19 cellular contexts compared by ENCODE assay signal in the genomic region with DNA sequence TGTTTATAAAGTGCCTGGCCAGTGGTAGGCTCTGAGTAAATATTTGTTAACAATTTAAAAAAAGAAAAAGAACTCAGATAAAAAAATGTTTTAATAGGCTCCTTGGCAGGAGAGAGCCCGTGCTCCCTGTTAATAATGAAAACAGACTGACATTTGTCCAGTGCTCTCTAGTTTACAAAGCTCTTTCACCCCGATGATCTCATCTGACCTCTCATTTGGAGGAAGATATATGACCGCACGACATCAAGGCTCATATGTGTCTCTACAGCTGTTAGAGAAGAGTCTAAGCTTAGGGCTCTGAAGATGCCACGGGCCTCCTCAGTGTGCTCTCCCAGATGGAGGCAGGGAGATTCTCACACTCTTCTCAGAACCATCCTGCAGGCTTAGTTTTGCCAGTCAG.
A peak's percentile ranks its signal among the peaks of the same experiment; 100 is the strongest.
DNase-seq lines count a peak whose midpoint lies in the region; ATAC-seq and TF ChIP-seq lines count a peak whose summit lies in the region.
"Had no signal": no experiment of that assay in that cellular context is flagged by ENCODE, and none has a peak within 500 bp of the region (broad histone marks: within the 10 kb centered on the region; RNA-seq: fewer than 3 reads in every experiment).

No MANE protein-coding gene starts in this region.

- H3K27me3 Mint-ChIP-seq in neural crest cell (ENCODE audit: low read depth): peaks cover 84% of the 10 kb centered on the region

- CTCF ChIA-PET in HEK293T (lab: Yijun Ruan, JAX): interaction anchor here (1.6 kb wide), 1 partner anchor 11 kb away, joined by 4 read pairs; no protein-coding TSS in a partner anchor

- no peaks in the 10 kb centered on the region for H3K36me3 Mint-ChIP-seq in neural crest cell (ENCODE audit: low read depth)
- H3K36me3 Mint-ChIP-seq: CD14-positive monocyte had no signal

- H3K4me3 ChIP-seq in WERI-Rb-1 (ENCODE audit: low read depth, low read length) (no peak overlapping the region), heart left ventricle (no peak overlapping the region)
- H3K4me3 ChIP-seq: SK-N-MC had no signal

- H3K4me1 ChIP-seq in heart left ventricle: peaks cover 0 to 12% (median 7%) of the 10 kb centered on the region in 12 donors

- peak overlapping the region; percentile 59 for H3K27ac ChIP-seq in C4-2B
- H3K27ac ChIP-seq in WERI-Rb-1: no peak overlapping the region
- no peak overlapping the region for H3K27ac ChIP-seq in heart left ventricle
- H3K27ac ChIP-seq: SK-N-MC had no signal

- DNase-seq in HEK293T (ENCODE audit: extremely low spot score) (no peak), WERI-Rb-1 (peak; percentile 32), neural crest cell (ENCODE audit: low read depth, low spot score) (no peak), heart left ventricle (no peak), NAMALWA (ENCODE audit: low spot score) (no peak)
- DNase-seq in stimulated activated CD4-positive, alpha-beta T cell treated with anti-CD3 and anti-CD28 coated beads, Interleukin-2, amount 100 ng/mL, for 48 hours: no peak
- DNase-seq: COR-L47, NCI-H1105 treated with DMSO at 0.1 percent for 48 hours, NCI-H1694 treated with DMSO at 0.1 percent for 48 hours, NCI-H2107, NCI-H2227 treated with DMSO at 0.1 percent for 48 hours, NCI-H526 had no signal

- peak overlapping the region; percentile 35 for H3K4me3 Mint-ChIP-seq in neural crest cell
- H3K4me3 Mint-ChIP-seq: CD14-positive monocyte, GM23338 had no signal

- no peaks in the 10 kb centered on the region for H3K27me3 ChIP-seq in WERI-Rb-1 (ENCODE audit: insufficient read depth, low read depth, severe bottlenecking)
- no peaks in the 10 kb centered on the region for H3K27me3 ChIP-seq in heart left ventricle

- H3K4me1 Mint-ChIP-seq in neural crest cell: peaks cover 66% of the 10 kb centered on the region

- H3K9me3 ChIP-seq in WERI-Rb-1 (ENCODE audit: severe bottlenecking) (no peaks in the 10 kb centered on the region), heart left ventricle (peaks cover 0 to 9% (median 0%) of the 10 kb centered on the region in 12 donors)

- no peaks in the 10 kb centered on the region for H3K36me3 ChIP-seq in WERI-Rb-1
- H3K36me3 ChIP-seq in heart left ventricle: no peaks in the 10 kb centered on the region

- intact Hi-C loops in heart left ventricle (cut with DNase I): loop anchor here in 2 of 10 donors (10.0 kb wide), 2 partner anchors 145 to 285 kb away; a partner anchor contains a TSS

- TF ChIP-seq POLR2A in heart left ventricle (IDR thresholded peaks at IDR 0.05): no peak

- H3K9me3 Mint-ChIP-seq in neural crest cell: no peaks in the 10 kb centered on the region

- H3K27ac Mint-ChIP-seq in neural crest cell (ENCODE audit: unreplicated experiment): peak overlapping the region; percentile 72
- H3K27ac Mint-ChIP-seq: GM23338 had no signal

- POLR2A ChIA-PET in HEK293T (lab: Yijun Ruan, JAX): no interaction called here

- ATAC-seq in heart left ventricle: no peak
- ATAC-seq: HCT116, Panc1, Right ventricle myocardium inferior had no signal

- no peak for TF ChIP-seq CTCF in C4-2B (conservative IDR thresholded peaks at IDR 0.05)
- TF ChIP-seq CTCF in WERI-Rb-1 (IDR thresholded peaks at IDR 0.05; ENCODE audit: low read depth, low read length): no peak
- TF ChIP-seq CTCF in neural crest cell (conservative IDR thresholded peaks at IDR 0.05): no peak
- TF ChIP-seq CTCF in heart left ventricle (IDR thresholded peaks at IDR 0.05): no peak

- WGBS in heart left ventricle, 4 donors: 70 to 83% (median 74%) methylated on average over 5 of the region's 5 CpGs

TF ChIP-seq in HEK293T, 16 proteins besides CTCF, POLR2A, EP300 and RAD21:
- TF ChIP-seq SP1 (IDR thresholded peaks at IDR 0.05): no peak
- TF ChIP-seq, protein P1, sequence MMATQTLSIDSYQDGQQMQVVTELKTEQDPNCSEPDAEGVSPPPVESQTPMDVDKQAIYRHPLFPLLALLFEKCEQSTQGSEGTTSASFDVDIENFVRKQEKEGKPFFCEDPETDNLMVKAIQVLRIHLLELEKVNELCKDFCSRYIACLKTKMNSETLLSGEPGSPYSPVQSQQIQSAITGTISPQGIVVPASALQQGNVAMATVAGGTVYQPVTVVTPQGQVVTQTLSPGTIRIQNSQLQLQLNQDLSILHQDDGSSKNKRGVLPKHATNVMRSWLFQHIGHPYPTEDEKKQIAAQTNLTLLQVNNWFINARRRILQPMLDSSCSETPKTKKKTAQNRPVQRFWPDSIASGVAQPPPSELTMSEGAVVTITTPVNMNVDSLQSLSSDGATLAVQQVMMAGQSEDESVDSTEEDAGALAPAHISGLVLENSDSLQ (IDR thresholded peaks at IDR 0.05): peak; percentile 79
- TF ChIP-seq TARDBP (IDR thresholded peaks at IDR 0.05): no peak
- no peak for TF ChIP-seq ELF4 (IDR thresholded peaks at IDR 0.05)
- TF ChIP-seq CTBP1 (IDR thresholded peaks at IDR 0.05; ENCODE audit: borderline replicate concordance): 0 out of 2 replicates have a peak, but pooled peaks have one; percentile 27
